ENCODE assay signal across 21 cellular contexts in genomic region chr12:39006286-39006685, GRCh38.
DNase-seq lines count a peak whose midpoint lies in the region; ATAC-seq, FAIRE-seq and TF ChIP-seq lines count a peak whose summit lies in the region.
"Had no signal": no experiment of that assay in that cellular context is flagged by ENCODE, and none has a peak within 500 bp of the region (broad histone marks: within the 10 kb centered on the region; RNA-seq: fewer than 3 reads in every experiment).

No MANE protein-coding gene starts in this region.

- no peak overlapping the region for H3K27ac ChIP-seq in GM12878 (ENCODE audit: control insufficient read depth, insufficient read depth)
- H3K27ac ChIP-seq: PC-9, RWPE1 had no signal

- H3K36me3 ChIP-seq in GM12878 (ENCODE audit: control insufficient read depth in 2 of 2, insufficient read depth in 2 of 2, low read length in 1 of 2) = no peaks in the 10 kb centered on the region

- FAIRE-seq in GM12878 (lab: Jason Lieb, UNC) = no peak
- FAIRE-seq: K562 had no signal

- SMC1A ChIA-PET in GM12878 (lab: Charles Lee; ENCODE audit: uncharacterized antibody, unreplicated experiment) = no interaction called here

- RAD21 ChIA-PET in GM12878 (lab: Charles Lee; ENCODE audit: unreplicated experiment) = no interaction called here

- TF ChIP-seq POLR2A in GM12878 (IDR thresholded peaks at IDR 0.05; ENCODE audit: low read depth, low read length) = no peak

- no peak for TF ChIP-seq RAD21 in GM12878 (IDR thresholded peaks at IDR 0.05; ENCODE audit: insufficient read depth, low read depth, low read length)

- BruUV-seq in GM12878 (replicated peaks; lab: Mats Ljungman, UMichigan) = no TSS peak

- POLR2A ChIA-PET in GM12878 (lab: Charles Lee) = no interaction called here

- ATAC-seq in GM12878 = peak; percentile 62
- ATAC-seq: K562 had no signal

- 0% methylated on average over 2 of the region's 2 CpGs for WGBS in GM12878 (ENCODE audit: insufficient coverage, insufficient replicate concordance, low lambda C conversion rate, missing lambda C conversion rate)

- peak; percentile 4 for DNase-seq in A172 (ENCODE audit: low spot score)
- peak; percentile 7 for DNase-seq in M059J (ENCODE audit: low read depth)
- no peak for DNase-seq in GM12878 (ENCODE audit: low read depth, low spot score)
- peak; percentile 96 for DNase-seq in kidney tubule cell (ENCODE audit: low spot score)
- no peak for DNase-seq in GM13976 (ENCODE audit: low spot score)
- DNase-seq in activated T-cell treated with anti-CD3 and anti-CD28 coated beads, Interleukin-2, amount 50 U/mL, for 1 hour = no peak
- no peak for DNase-seq in NCI-H1930 (lab: John Stamatoyannopoulos, UW)
- DNase-seq: 8988T, GDM1, H7, MM.1S, NCI-H1048, NCI-H1417 treated with DMSO at 0.1 percent for 48 hours, NCI-H2029, NCI-H2227 treated with DMSO at 0.1 percent for 48 hours, NCI-H510A treated with DMSO at 0.1 percent for 48 hours, NCI-H748 treated with DMSO at 0.1 percent for 48 hours, PC-9, SIG-M5 had no signal

- H3K27me3 ChIP-seq in GM12878 (replicated peaks in 1 of 2; ENCODE audit: control insufficient read depth in 2 of 2, insufficient read depth in 2 of 2, low read length in 1 of 2) = no peaks in the 10 kb centered on the region

- no peak for TF ChIP-seq EP300 in GM12878 (IDR thresholded peaks at IDR 0.05; ENCODE audit: borderline replicate concordance in 1 of 2, control insufficient read depth in 1 of 2, low read depth in 2 of 2, low read length in 2 of 2)

- CTCF ChIA-PET in GM12878 (lab: Yijun Ruan, JAX) = no interaction called here

- TF ChIP-seq CTCF in GM12878 (IDR thresholded peaks at IDR 0.05 in 2 of 3, conservative IDR thresholded peaks at IDR 0.05 in 1 of 3; ENCODE audit: control insufficient read depth in 2 of 3, extremely low read depth in 1 of 3, insufficient read depth in 1 of 3, low read depth in 3 of 3, low read length in 3 of 3) (no peak), GM13976 (IDR thresholded peaks at IDR 0.05; ENCODE audit: borderline replicate concordance, control extremely low read depth, extremely low read depth, insufficient read depth, missing control alignments) (no peak)

- no peak overlapping the region for H2AFZ ChIP-seq in GM12878 (ENCODE audit: control insufficient read depth, low read depth, low read length)
- H2AFZ ChIP-seq: PC-9 had no signal

- no peaks in the 10 kb centered on the region for H4K20me1 ChIP-seq in GM12878 (ENCODE audit: control insufficient read depth, insufficient read depth)

- in situ Hi-C loops in GM12878 (cut with MboI) = no loop called here
- in situ Hi-C loops in GM13976 (cut with MboI; ENCODE audit: low sequenced_read_pairs, unreplicated experiment) = no loop called here

- no peaks in the 10 kb centered on the region for H3K79me2 ChIP-seq in GM12878 (ENCODE audit: control insufficient read depth, insufficient read depth, low read length)

- no peaks in the 10 kb centered on the region for H3K4me1 ChIP-seq in GM12878 (ENCODE audit: control insufficient read depth, insufficient read depth, low read length)

- no peak overlapping the region for H3K4me2 ChIP-seq in GM12878 (ENCODE audit: control insufficient read depth, insufficient read depth)
- H3K4me2 ChIP-seq: PC-9 had no signal

- no peak overlapping the region for H3K9ac ChIP-seq in GM12878 (ENCODE audit: control insufficient read depth, insufficient read depth, low read length)

- H3K4me3 ChIP-seq in GM12878 = no peak overlapping the region
- H3K4me3 ChIP-seq: K562, PC-9 had no signal

- intact Hi-C loops in GM12878 (cut with micrococcal nuclease; ENCODE audit: unreplicated experiment) = no loop called here

- no peaks in the 10 kb centered on the region for H3K9me3 ChIP-seq in GM12878 (replicated peaks; ENCODE audit: control insufficient read depth, insufficient read depth, low read length)

TF ChIP-seq in GM12878, 131 proteins besides CTCF, POLR2A, EP300 and RAD21:
- TF ChIP-seq ETV6 (conservative IDR thresholded peaks at IDR 0.05 in 1 of 2, IDR thresholded peaks at IDR 0.05 in 1 of 2; ENCODE audit: borderline replicate concordance in 1 of 2, low read depth in 1 of 2) (no peak), SREBF1 (IDR thresholded peaks at IDR 0.05; ENCODE audit: low read length) (no peak), FOXK2 (IDR thresholded peaks at IDR 0.05) (no peak), FOS (IDR thresholded peaks at IDR 0.05; ENCODE audit: borderline replicate concordance, extremely low read depth, insufficient read length) (no peak), ZNF622 (IDR thresholded peaks at IDR 0.05) (no peak), IRF3 (IDR thresholded peaks at IDR 0.05) (no peak), KLF5 (IDR thresholded peaks at IDR 0.05; ENCODE audit: partially characterized antibody) (no peak), FOXM1 (IDR thresholded peaks at IDR 0.05; ENCODE audit: low read depth, low read length) (no peak)
TF ChIP-seq in GM12878: peak in this region for 0.

Comparison
In these comparisons a context has a peak if more than half of its experiments do, and no peak if none do; other contexts are left out.
1. DNase-seq: peak in A172 (single experiment), M059J (single experiment) and kidney tubule cell (single experiment); none in GM12878 (single experiment), GM13976 (single experiment), activated T-cell treated with anti-CD3 and anti-CD28 coated beads, Interleukin-2, amount 50 U/mL, for 1 hour (single experiment) and NCI-H1930 (0 of 2).